Comparison of ENCODE assay signal across 24 cellular contexts in genomic region chr6:30857537-30857936, GRCh38. TPM values are rescaled to one million over a fixed set of nuclear protein-coding genes. Genes with fewer than 3 reads are reported as not detected.
DNase-seq lines count a peak whose midpoint lies in the region; ATAC-seq and TF ChIP-seq lines count a peak whose summit lies in the region.
"Had no signal": no experiment of that assay in that cellular context is flagged by ENCODE, and none has a peak within 500 bp of the region (broad histone marks: within the 10 kb centered on the region; RNA-seq: fewer than 3 reads in every experiment).

No MANE protein-coding gene starts in this region.

- no peaks in the 10 kb centered on the region for H4K20me1 ChIP-seq in DOHH2 (ENCODE audit: control insufficient read depth, insufficient read depth, low read depth, low read length)
- H4K20me1 ChIP-seq in hepatocyte (ENCODE audit: insufficient read depth, poor library complexity, severe bottlenecking): no peaks in the 10 kb centered on the region
- no peaks in the 10 kb centered on the region for H4K20me1 ChIP-seq in osteoblast (ENCODE audit: insufficient read depth, low read length)

- ATAC-seq in GM21526 (IDR thresholded peaks at IDR 0.05; ENCODE audit: low FRiP score, unreplicated experiment): no peak
- ATAC-seq in naive thymus-derived CD4-positive, alpha-beta T cell: no peak
- ATAC-seq: gastrocnemius medialis, right cardiac atrium, SK-N-SH treated with all-trans-retinoic acid at 6 μM for 48 hours had no signal

- peaks cover 0 to 23% (median 14%) of the 10 kb centered on the region in 11 donors for H3K9me3 Mint-ChIP-seq in naive thymus-derived CD4-positive, alpha-beta T cell

- peaks cover 6% of the 10 kb centered on the region; the same call in 1 of the 2 replicates for H3K27me3 ChIP-seq in DOHH2 (ENCODE audit: control insufficient read depth, low read length)
- no peaks in the 10 kb centered on the region for H3K27me3 ChIP-seq in MG63
- H3K27me3 ChIP-seq in hepatocyte: no peaks in the 10 kb centered on the region
- H3K27me3 ChIP-seq in osteoblast (ENCODE audit: insufficient read depth, low read length): peaks cover 16% of the 10 kb centered on the region
- H3K27me3 ChIP-seq in naive thymus-derived CD4-positive, alpha-beta T cell (ENCODE audit: control insufficient read depth in 2 of 2, insufficient read depth in 2 of 2, low read length in 2 of 2): no peaks in the 10 kb centered on the region
- H3K27me3 ChIP-seq: esophagus muscularis mucosa, gastrocnemius medialis, stomach, upper lobe of left lung had no signal

- peaks cover 0 to 5% (median 0%) of the 10 kb centered on the region in 7 donors for H3K4me1 Mint-ChIP-seq in naive thymus-derived CD4-positive, alpha-beta T cell

- no peak overlapping the region for H3K4me3 Mint-ChIP-seq in naive thymus-derived CD4-positive, alpha-beta T cell
- H3K4me3 Mint-ChIP-seq: activated naive CD8-positive, alpha-beta T cell treated with anti-CD3 and anti-CD28 coated beads, Interleukin-2, amount 10 ng/mL, durations not matched to agents 7 days and 5 days had no signal

- no peaks in the 10 kb centered on the region for H3K36me3 ChIP-seq in DOHH2 (ENCODE audit: control insufficient read depth, low read length)
- no peaks in the 10 kb centered on the region for H3K36me3 ChIP-seq in MG63
- no peaks in the 10 kb centered on the region for H3K36me3 ChIP-seq in hepatocyte (replicated peaks; ENCODE audit: insufficient read depth, low read depth)
- no peaks in the 10 kb centered on the region for H3K36me3 ChIP-seq in osteoblast (ENCODE audit: insufficient read depth, low read length)
- no peaks in the 10 kb centered on the region for H3K36me3 ChIP-seq in naive thymus-derived CD4-positive, alpha-beta T cell (ENCODE audit: control insufficient read depth in 2 of 3, insufficient read depth in 3 of 3, low read length in 3 of 3)
- H3K36me3 ChIP-seq: esophagus muscularis mucosa, gastrocnemius medialis, stomach, upper lobe of left lung had no signal

- no peak overlapping the region for H3K4me3 ChIP-seq in DOHH2 (ENCODE audit: low read length)
- no peak overlapping the region for H3K4me3 ChIP-seq in MG63
- no peak overlapping the region for H3K4me3 ChIP-seq in hepatocyte
- no peak overlapping the region for H3K4me3 ChIP-seq in osteoblast (ENCODE audit: insufficient read depth, low read length)
- H3K4me3 ChIP-seq in naive thymus-derived CD4-positive, alpha-beta T cell (ENCODE audit: low read length): no peak overlapping the region
- H3K4me3 ChIP-seq: esophagus muscularis mucosa, gastrocnemius medialis, lung, stomach, upper lobe of left lung had no signal

- H3K27ac Mint-ChIP-seq in naive thymus-derived CD4-positive, alpha-beta T cell: no peak overlapping the region
- H3K27ac Mint-ChIP-seq: activated naive CD8-positive, alpha-beta T cell treated with anti-CD3 and anti-CD28 coated beads, Interleukin-2, amount 10 ng/mL, durations not matched to agents 7 days and 5 days had no signal

- CTCF ChIA-PET in naive thymus-derived CD4-positive, alpha-beta T cell (lab: Charles Lee): interaction anchor here (1.1 kb wide), 1 partner anchor 27 kb away, joined by 4 read pairs; no protein-coding TSS in a partner anchor

- H3K79me2 ChIP-seq in DOHH2 (ENCODE audit: control insufficient read depth, low read length): no peaks in the 10 kb centered on the region
- no peaks in the 10 kb centered on the region for H3K79me2 ChIP-seq in hepatocyte
- H3K79me2 ChIP-seq in osteoblast (ENCODE audit: insufficient read depth, low read length): no peaks in the 10 kb centered on the region

- H3K9me2 ChIP-seq in DOHH2 (replicated peaks; ENCODE audit: control insufficient read depth, low read length) (no peaks in the 10 kb centered on the region), hepatocyte (replicated peaks; ENCODE audit: insufficient read depth) (no peaks in the 10 kb centered on the region)

- TF ChIP-seq CTCF in DOHH2 (IDR thresholded peaks at IDR 0.05; ENCODE audit: low read depth, low read length, poor library complexity, severe bottlenecking) (no peak), hepatocyte (IDR thresholded peaks at IDR 0.05; ENCODE audit: poor library complexity) (no peak), osteoblast (IDR thresholded peaks at IDR 0.05; ENCODE audit: extremely low read depth, low read depth, low read length) (no peak)

- H3K27me3 Mint-ChIP-seq in naive thymus-derived CD4-positive, alpha-beta T cell: peaks cover 0 to 6% (median 0%) of the 10 kb centered on the region in 5 donors
- H3K27me3 Mint-ChIP-seq: activated naive CD8-positive, alpha-beta T cell treated with anti-CD3 and anti-CD28 coated beads, Interleukin-2, amount 10 ng/mL, durations not matched to agents 7 days and 5 days had no signal

- intact Hi-C loops in naive thymus-derived CD4-positive, alpha-beta T cell (cut with micrococcal nuclease): no loop called here

- no peaks in the 10 kb centered on the region for H3F3A ChIP-seq in DOHH2 (ENCODE audit: control insufficient read depth, insufficient read depth)

- peaks cover 3 to 15% (median 5%) of the 10 kb centered on the region in 5 donors for H3K36me3 Mint-ChIP-seq in naive thymus-derived CD4-positive, alpha-beta T cell

- H3K27ac ChIP-seq in DOHH2 (ENCODE audit: low read depth, low read length) (no peak overlapping the region), hepatocyte (no peak overlapping the region), osteoblast (ENCODE audit: low read depth, low read length) (no peak overlapping the region)
- no peak overlapping the region for H3K27ac ChIP-seq in naive thymus-derived CD4-positive, alpha-beta T cell (ENCODE audit: low read depth, low read length)
- H3K27ac ChIP-seq: esophagus muscularis mucosa, gastrocnemius medialis, stomach, upper lobe of left lung had no signal

- DNase-seq in MG63: peak; percentile 17
- DNase-seq in hepatocyte (ENCODE audit: low spot score): no peak
- DNase-seq in osteoblast (ENCODE audit: insufficient read length, low spot score, missing footprints): peak; percentile 5
- DNase-seq in UCSD-AML1 (lab: John Stamatoyannopoulos, UW; ENCODE audit: unreplicated experiment): no peak
- DNase-seq in activated CD8-positive, alpha-beta memory T cell treated with anti-CD3 and anti-CD28 coated beads, Interleukin-2, amount 50 U/mL, for 48 hours: no peak
- no peak for DNase-seq in naive thymus-derived CD4-positive, alpha-beta T cell
- DNase-seq: activated CD4-positive, alpha-beta T cell treated with anti-CD3 and anti-CD28 coated beads, Interleukin-2, amount 50 U/mL, for 48 hours; activated CD4-positive, CD25-positive, alpha-beta regulatory T cell; activated naive CD8-positive, alpha-beta T cell treated with anti-CD3 and anti-CD28 coated beads, Interleukin-2, amount 10 ng/mL, durations not matched to agents 7 days and 5 days; effector CD8-positive, alpha-beta T cell; gastrocnemius medialis; hypothalamus; NCI-H1105; NCI-H748 treated with DMSO at 0.1 percent for 48 hours; right cardiac atrium; stimulated activated CD4-positive, alpha-beta T cell treated with anti-CD3 and anti-CD28 coated beads, Interleukin-12 subunit alpha, Interleukin-12 subunit beta, amount 100 ng/mL, for 4 hours; stimulated activated CD4-positive, alpha-beta T cell treated with anti-CD3 and anti-CD28 coated beads, Interleukin-4, amount 100 ng/mL, for 4 hours; stomach; upper lobe of left lung had no signal

- POLR2A ChIA-PET in naive thymus-derived CD4-positive, alpha-beta T cell (lab: Charles Lee): no interaction called here

- peaks cover 8% of the 10 kb centered on the region; the same call in 1 of the 2 replicates for H3K9me3 ChIP-seq in DOHH2 (ENCODE audit: control insufficient read depth, insufficient read depth, low read length)
- no peaks in the 10 kb centered on the region; the same call in 1 of the 2 replicates for H3K9me3 ChIP-seq in MG63
- no peaks in the 10 kb centered on the region for H3K9me3 ChIP-seq in hepatocyte (ENCODE audit: low read depth)
- no peaks in the 10 kb centered on the region for H3K9me3 ChIP-seq in osteoblast (ENCODE audit: low read depth, low read length)
- H3K9me3 ChIP-seq in naive thymus-derived CD4-positive, alpha-beta T cell (ENCODE audit: control insufficient read depth in 2 of 3, low read length in 3 of 3): peaks cover 0 to 6% (median 0%) of the 10 kb centered on the region in 3 experiments
- H3K9me3 ChIP-seq: esophagus muscularis mucosa, gastrocnemius medialis had no signal

- no peak overlapping the region for H2AFZ ChIP-seq in hepatocyte
- no peak overlapping the region for H2AFZ ChIP-seq in osteoblast (ENCODE audit: low read length)

- peaks cover 13% of the 10 kb centered on the region for H3K4me1 ChIP-seq in DOHH2 (ENCODE audit: control insufficient read depth, low read length)
- peaks cover 20% of the 10 kb centered on the region for H3K4me1 ChIP-seq in hepatocyte (ENCODE audit: insufficient read depth)
- no peaks in the 10 kb centered on the region for H3K4me1 ChIP-seq in osteoblast (ENCODE audit: insufficient read depth, low read length)
- no peaks in the 10 kb centered on the region for H3K4me1 ChIP-seq in naive thymus-derived CD4-positive, alpha-beta T cell (ENCODE audit: control insufficient read depth in 2 of 2, insufficient read depth in 2 of 2, low read length in 2 of 2)
- H3K4me1 ChIP-seq: esophagus muscularis mucosa, gastrocnemius medialis, upper lobe of left lung had no signal

- peak overlapping the region; percentile 3; the same call in 1 of the 2 replicates for H3K4me2 ChIP-seq in DOHH2 (ENCODE audit: low read length)
- H3K4me2 ChIP-seq in hepatocyte: peak overlapping the region; percentile 26
- no peak overlapping the region for H3K4me2 ChIP-seq in osteoblast (ENCODE audit: insufficient read depth, low read length)

- 28% methylated on average over 5 of the region's 5 CpGs for WGBS in hepatocyte (ENCODE audit: low lambda C conversion rate, missing lambda C conversion rate)

RNA-seq across cellular contexts. Expression of gene DDR1, which starts 26.8 kb away (rescaled TPM):
- total RNA-seq in MG63 (2014; rRNA removed; shearing (Covaris generic); ENCODE audit: low replicate concordance): 16.7 and 52.0 TPM in 2 replicates
- total RNA-seq in hepatocyte: 67.4 and 94.4 TPM in 2 replicates
- 94.4 and 104 TPM in 2 replicates for polyA plus RNA-seq in hepatocyte
- total RNA-seq in osteoblast: 13.0 and 22.4 TPM in 2 replicates
- 10 to 100 TPM; 13.7 to 23.8 (median 18.6) TPM for total RNA-seq in naive thymus-derived CD4-positive, alpha-beta T cell
- 1 to 10 TPM; 1.8 to 8.6 TPM for polyA plus RNA-seq in naive thymus-derived CD4-positive, alpha-beta T cell

RNA-seq across cellular contexts. Expression of gene GTF2H4, which starts 50.5 kb away (rescaled TPM):
- total RNA-seq in MG63 (2014; rRNA removed; shearing (Covaris generic); ENCODE audit: low replicate concordance): 18.8 and 26.4 TPM in 2 replicates
- total RNA-seq in hepatocyte (15.2 and 26.0 TPM in 2 replicates), osteoblast (8.8 and 10.9 TPM in 2 replicates)
- polyA plus RNA-seq in hepatocyte: 13.6 and 14.0 TPM in 2 replicates
- total RNA-seq in naive thymus-derived CD4-positive, alpha-beta T cell: 10 to 100 TPM; 18.8 to 42.3 (median 32.2) TPM
- polyA plus RNA-seq in naive thymus-derived CD4-positive, alpha-beta T cell: 10 to 100 TPM in 1 of 2 donors, 1 to 10 TPM in 1; 8.0 to 12.1 TPM

RNA-seq across cellular contexts. Expression of gene VARS2, which starts 56.5 kb away (rescaled TPM):
- 10.7 and 23.6 TPM in 2 replicates for total RNA-seq in MG63 (2014; rRNA removed; shearing (Covaris generic); ENCODE audit: low replicate concordance)
- total RNA-seq in hepatocyte (23.1 and 36.9 TPM in 2 replicates), osteoblast (14.5 and 15.6 TPM in 2 replicates)
- 20.8 and 21.6 TPM in 2 replicates for polyA plus RNA-seq in hepatocyte
- 10 to 100 TPM; 22.2 to 47.3 (median 37.9) TPM for total RNA-seq in naive thymus-derived CD4-positive, alpha-beta T cell
- polyA plus RNA-seq in naive thymus-derived CD4-positive, alpha-beta T cell: 10 to 100 TPM; 17.1 to 18.9 TPM

Comparison
In these comparisons a context has a peak if more than half of its experiments do, and no peak if none do; other contexts are left out.
1. DNase-seq: peak in MG63 (single experiment) and osteoblast (single experiment); none in hepatocyte (single experiment), UCSD-AML1 (single experiment), activated CD8-positive, alpha-beta memory T cell treated with anti-CD3 and anti-CD28 coated beads, Interleukin-2, amount 50 U/mL, for 48 hours (single experiment) and naive thymus-derived CD4-positive, alpha-beta T cell (0 of 9).